33 cellular contexts compared by ENCODE assay signal in the genomic region with DNA sequence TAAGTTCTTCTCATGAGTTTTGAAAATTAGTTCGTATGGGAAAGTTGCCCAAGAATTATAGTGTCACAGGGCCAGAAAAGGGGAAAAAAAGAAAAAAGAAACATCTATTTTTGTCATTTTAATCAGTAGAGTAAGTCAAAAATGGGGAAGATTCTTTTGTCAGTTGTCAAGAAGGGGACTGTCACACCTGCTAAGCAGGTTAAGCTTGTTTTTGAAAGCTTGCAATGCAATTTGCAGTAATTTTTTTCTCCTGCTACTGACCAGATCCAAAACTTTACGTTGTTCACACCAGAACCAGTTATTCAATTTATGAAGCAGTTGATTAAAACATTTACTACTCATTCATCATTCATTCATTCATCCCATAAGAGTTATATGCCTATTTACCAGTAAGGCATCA.
"Had no signal": no experiment of that assay in that cellular context is flagged by ENCODE, and none has a peak within 500 bp of the region (broad histone marks: within the 10 kb centered on the region; RNA-seq: fewer than 3 reads in every experiment).

No MANE protein-coding gene starts in this region.

- DNase-seq: activated B cell treated with CpG ODN at 0.5 μM for 24 hours; activated CD4-positive, alpha-beta memory T cell treated with anti-CD3 and anti-CD28 coated beads, Interleukin-2, amount 10 ng/mL, durations not matched to agents 7 days and 5 days; activated CD4-positive, alpha-beta T cell treated with anti-CD3 and anti-CD28 coated beads for 48 hours; activated CD4-positive, CD25-positive, alpha-beta regulatory T cell treated with anti-CD3 and anti-CD28 coated beads, Interleukin-2, amount 50 U/mL, for 72 hours; activated CD8-positive, alpha-beta memory T cell treated with anti-CD3 and anti-CD28 coated beads for 24 hours; activated CD8-positive, alpha-beta memory T cell treated with anti-CD3 and anti-CD28 coated beads, Interleukin-2, amount 10 ng/mL, durations not matched to agents 7 days and 5 days; activated CD8-positive, alpha-beta memory T cell treated with anti-CD3 and anti-CD28 coated beads, Interleukin-2, amount 50 U/mL, for 48 hours; activated effector memory CD4-positive, alpha-beta T cell treated with Interleukin-2 at 50 U/mL for 16 hours; activated naive CD4-positive, alpha-beta T cell treated with anti-CD3 and anti-CD28 coated beads, Interleukin-2, amount 10 ng/mL, durations not matched to agents 7 days and 5 days; activated naive CD8-positive, alpha-beta T cell treated with anti-CD3 and anti-CD28 coated beads, Interleukin-2, amount 50 U/mL, for 24 hours; activated T-cell treated with anti-CD3 and anti-CD28 coated beads, Interleukin-2, amount 50 U/mL, for 48 hours; anterior cingulate cortex; caudate nucleus; cerebellar nuclear complex; Kasumi-1; KG1; MM.1S; MV-4-11; NCI-H1092; NCI-H1436 treated with DMSO at 0.1 percent for 48 hours; NCI-H1694 treated with DMSO at 0.1 percent for 48 hours; NCI-H2029; NCI-H2107; NCI-H2227 treated with DMSO at 0.1 percent for 48 hours; NCI-H446; NCI-H69; NK-92 treated with Interleukin-12 subunit alpha and Interleukin-12 subunit beta, amount 100 ng/mL, for 24 hours; Right ventricle myocardium superior; SW 1271; T-helper 1 cell; T-helper 2 cell; T-helper 9 cell had no signal

- H3K27ac ChIP-seq: VCaP had no signal
